Comparison of ENCODE assay signal across 8 cellular contexts in genomic region chr7:50467817-50468610, GRCh38. TPM values are rescaled to one million over a fixed set of nuclear protein-coding genes. Genes with fewer than 3 reads are reported as not detected.
A peak's percentile ranks its signal among the peaks of the same experiment; 100 is the strongest.
DNase-seq lines count a peak whose midpoint lies in the region; ATAC-seq and TF ChIP-seq lines count a peak whose summit lies in the region.

No MANE protein-coding gene starts in this region.

- peak overlapping the region; percentile 25 for H3K4me3 ChIP-seq in BE2C (ENCODE audit: low read depth, low read length)

- TF ChIP-seq CTCF in BE2C (IDR thresholded peaks at IDR 0.05; ENCODE audit: low read depth, low read length) = peak; percentile 88

- no peak overlapping the region for H3K27ac Mint-ChIP-seq in memory B cell

- H3K4me3 Mint-ChIP-seq in memory B cell = peak overlapping the region; percentile 49

- DNase-seq in BE2C (peak; percentile 88), GM19240 (ENCODE audit: insufficient read length, low spot score) (peak; percentile 53), NCI-H526 (lab: John Stamatoyannopoulos, UW) (peak; percentile 69 to 91), ecto neural progenitor cell (ENCODE audit: low spot score) (peak; percentile 84), memory B cell (ENCODE audit: low spot score in 2 of 2) (peak; percentile 55 to 66)
- DNase-seq in activated CD4-positive, alpha-beta T cell treated with anti-CD3 and anti-CD28 coated beads, Interleukin-2, amount 50 U/mL, for 48 hours = peak; percentile 87 to 90
- DNase-seq in stimulated activated CD8-positive, alpha-beta memory T cell treated with anti-CD3 and anti-CD28 coated beads, Interleukin-15, amount 100 ng/mL, for 4 hours (ENCODE audit: low read depth in 2 of 2) = peak; percentile 54 to 67

- H3K4me1 ChIP-seq in BE2C = peaks cover 19% of the 10 kb centered on the region

- peaks cover 5% of the 10 kb centered on the region for H3K4me1 Mint-ChIP-seq in memory B cell

- ATAC-seq in HG03378 (IDR thresholded peaks at IDR 0.05; ENCODE audit: unreplicated experiment) (peak; percentile 87), memory B cell (ENCODE audit: low read depth) (peak; percentile 92)

- no peaks in the 10 kb centered on the region; the same call in 1 of the 2 replicates for H3K9me3 ChIP-seq in BE2C

- peaks cover 52% of the 10 kb centered on the region for H3K36me3 ChIP-seq in BE2C

- no peaks in the 10 kb centered on the region for H3K36me3 Mint-ChIP-seq in memory B cell

- no peaks in the 10 kb centered on the region for H3K27me3 ChIP-seq in BE2C

- H3K9me3 Mint-ChIP-seq in memory B cell = no peaks in the 10 kb centered on the region

- H3K27me3 Mint-ChIP-seq in memory B cell = peaks cover 9% of the 10 kb centered on the region

RNA-seq across cellular contexts. Expression of gene FIGNL1, which starts 17.9 kb away (rescaled TPM):
- 11.7 TPM for polyA plus RNA-seq in BE2C (2012; ENCODE audit: insufficient read depth, insufficient read length, low read depth)

Comparison
In these comparisons a context has a peak if more than half of its experiments do, and no peak if none do; other contexts are left out.
1. Peak in every context shown above with its lines: DNase-seq, ATAC-seq and H3K4me3 ChIP-seq.